Comparison of ENCODE assay signal across 18 cellular contexts in the genomic region with DNA sequence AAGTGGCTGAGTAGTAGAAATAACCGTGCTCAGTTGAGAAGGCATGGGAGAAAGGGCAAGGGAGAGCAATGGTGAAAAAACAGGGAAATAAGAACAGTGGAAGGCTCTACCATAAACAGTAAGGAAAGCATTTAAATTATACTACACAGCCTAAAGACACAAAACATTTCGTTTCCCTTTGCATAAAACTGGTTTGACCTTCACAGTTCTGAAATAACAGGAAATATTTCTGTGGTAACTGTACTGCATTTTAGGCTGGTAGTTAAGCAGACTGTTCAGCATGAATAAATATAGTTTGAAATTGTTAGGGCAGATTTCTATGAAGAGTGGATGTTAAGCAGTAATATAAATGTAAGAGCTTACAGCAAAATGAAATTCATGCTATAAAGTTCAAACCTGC.
A peak's percentile ranks its signal among the peaks of the same experiment; 100 is the strongest.
DNase-seq lines count a peak whose midpoint lies in the region; ATAC-seq and TF ChIP-seq lines count a peak whose summit lies in the region.
"Had no signal": no experiment of that assay in that cellular context is flagged by ENCODE, and none has a peak within 500 bp of the region (broad histone marks: within the 10 kb centered on the region; RNA-seq: fewer than 3 reads in every experiment).

No MANE protein-coding gene starts in this region.

- no peaks in the 10 kb centered on the region for H3K27me3 ChIP-seq in IMR-90 (ENCODE audit: control insufficient read depth, insufficient read depth, low read length)
- H3K27me3 ChIP-seq in mesenchymal stem cell (ENCODE audit: control insufficient read depth in 1 of 2, insufficient read depth in 1 of 2, low read length in 2 of 2), result no peaks in the 10 kb centered on the region

- in situ Hi-C loops in IMR-90 (cut with MboI; ENCODE audit: low sequenced_read_pairs), result no loop called here

- H2BK5ac ChIP-seq in IMR-90 (ENCODE audit: low read depth, low read length, poor library complexity, severe bottlenecking), result no peak overlapping the region
- no peak overlapping the region for H2BK5ac ChIP-seq in mesenchymal stem cell (ENCODE audit: low read depth, low read length, poor library complexity, severe bottlenecking)

- POLR2A ChIA-PET in IMR-90 (lab: Charles Lee; ENCODE audit: unreplicated experiment), result no interaction called here

- H3K4me3 ChIP-seq in IMR-90 (ENCODE audit: insufficient read depth, low read depth, low read length), result no peak overlapping the region
- H3K4me3 ChIP-seq in mesenchymal stem cell (ENCODE audit: insufficient read depth in 1 of 2, low read depth in 1 of 2, low read length in 2 of 2), result no peak overlapping the region

- H3K9ac ChIP-seq in IMR-90 (ENCODE audit: low read depth, low read length), result no peak overlapping the region
- no peak overlapping the region for H3K9ac ChIP-seq in mesenchymal stem cell (ENCODE audit: low read length)

- ATAC-seq in IMR-90 (ENCODE audit: low read depth), result peak; percentile 69
- ATAC-seq: Right ventricle myocardium inferior had no signal

- H2AK5ac ChIP-seq in IMR-90 (ENCODE audit: low read depth, low read length), result no peak overlapping the region
- no peak overlapping the region for H2AK5ac ChIP-seq in mesenchymal stem cell (ENCODE audit: low read length, severe bottlenecking)

- H3K23ac ChIP-seq in IMR-90 (ENCODE audit: low read depth, low read length) (no peak overlapping the region), mesenchymal stem cell (ENCODE audit: low read length in 2 of 2) (no peak overlapping the region)

- no peak overlapping the region for H3K14ac ChIP-seq in IMR-90 (replicated peaks; ENCODE audit: low read depth, low read length)
- H3K14ac ChIP-seq in mesenchymal stem cell (ENCODE audit: low read length in 2 of 2), result no peak overlapping the region

- CTCF ChIA-PET in IMR-90 (lab: Yijun Ruan, JAX), result interaction anchor here (1.3 kb wide), 1 partner anchor 11 kb away, joined by 3 read pairs; no protein-coding TSS in a partner anchor

- H2BK12ac ChIP-seq in mesenchymal stem cell (ENCODE audit: low read length in 2 of 2), result no peak overlapping the region

- no peak overlapping the region for H2BK15ac ChIP-seq in IMR-90 (ENCODE audit: low read depth, low read length)
- H2BK15ac ChIP-seq in mesenchymal stem cell (ENCODE audit: low read depth, poor library complexity, severe bottlenecking), result no peak overlapping the region

- H2BK120ac ChIP-seq in IMR-90 (ENCODE audit: low read depth, low read length) (no peak overlapping the region), mesenchymal stem cell (ENCODE audit: low read depth, low read length) (no peak overlapping the region)

- intact Hi-C loops in IMR-90 (cut with micrococcal nuclease), result no loop called here

- no peaks in the 10 kb centered on the region for H3K36me3 ChIP-seq in IMR-90 (ENCODE audit: control insufficient read depth, insufficient read depth, low read length)
- H3K36me3 ChIP-seq in mesenchymal stem cell (ENCODE audit: control insufficient read depth in 1 of 2, insufficient read depth in 2 of 2, low read depth in 1 of 2, low read length in 2 of 2), result no peaks in the 10 kb centered on the region

- H3K79me1 ChIP-seq in IMR-90 (ENCODE audit: low read depth in 1 of 2, low read length in 2 of 2) (no peaks in the 10 kb centered on the region), mesenchymal stem cell (replicated peaks; ENCODE audit: low read length, poor library complexity, severe bottlenecking) (no peaks in the 10 kb centered on the region)

- H3K56ac ChIP-seq in IMR-90 (ENCODE audit: extremely low read depth, insufficient read depth, low read length), result no peak overlapping the region

- no peaks in the 10 kb centered on the region for H4K20me1 ChIP-seq in IMR-90 (ENCODE audit: insufficient read depth, low read length)

- WGBS in IMR-90 (ENCODE audit: extremely low coverage in 2 of 2, insufficient read length in 1 of 2), 2 experiments, result no CpG with 5 or more reads among the region's 2 CpGs
- WGBS in mesenchymal stem cell, result 48% methylated on average over 2 of the region's 2 CpGs

- H3K4ac ChIP-seq in IMR-90 (ENCODE audit: low read depth, low read length) (no peak overlapping the region), mesenchymal stem cell (ENCODE audit: low read depth in 1 of 2, low read length in 2 of 2) (no peak overlapping the region)

- DNase-seq in IMR-90 (peak; percentile 9), dedifferentiated amniotic fluid mesenchymal stem cell (ENCODE audit: extremely low spot score) (peak; percentile 29), mesenchymal stem cell (peak; percentile 8), NCI-H748 treated with DMSO at 0.1 percent for 48 hours (lab: John Stamatoyannopoulos, UW) (no peak), HCEC 1CT (no peak), NCI-H1930 (lab: John Stamatoyannopoulos, UW) (no peak)
- DNase-seq in activated CD8-positive, alpha-beta memory T cell treated with anti-CD3 and anti-CD28 coated beads for 24 hours, result no peak
- DNase-seq: Caco-2; CD4-positive, alpha-beta T cell; Karpas-422; NCI-H1048; NCI-H1436; NCI-H2029 treated with DMSO at 0.1 percent for 48 hours; NCI-H2171 treated with DMSO at 0.1 percent for 48 hours; NCI-H446 treated with DMSO at 0.1 percent for 48 hours; NCI-H69 had no signal

- H2AK9ac ChIP-seq in IMR-90 (replicated peaks; ENCODE audit: low read depth, low read length, poor library complexity), result no peak overlapping the region

- no TSS peak for BruUV-seq in IMR-90 (replicated peaks; lab: Mats Ljungman, UMichigan)

- no peak for TF ChIP-seq RAD21 in IMR-90 (IDR thresholded peaks at IDR 0.05; ENCODE audit: low read length)

- H3K9me1 ChIP-seq in IMR-90 (ENCODE audit: insufficient read depth, low read length), result no peaks in the 10 kb centered on the region

- H3K4me2 ChIP-seq in IMR-90 (ENCODE audit: low read depth, low read length) (no peak overlapping the region), mesenchymal stem cell (ENCODE audit: low read length, poor library complexity, severe bottlenecking) (no peak overlapping the region)

- H3K4me1 ChIP-seq in IMR-90 (ENCODE audit: control insufficient read depth, insufficient read depth, low read length), result no peaks in the 10 kb centered on the region
- no peaks in the 10 kb centered on the region for H3K4me1 ChIP-seq in mesenchymal stem cell (ENCODE audit: control insufficient read depth, insufficient read depth, low read depth, low read length)
- H3K4me1 ChIP-seq: Caco-2 had no signal

- no peak overlapping the region for H2BK20ac ChIP-seq in IMR-90 (ENCODE audit: low read depth, low read length)

- no peak for TF ChIP-seq POLR2A in IMR-90 (IDR thresholded peaks at IDR 0.05; ENCODE audit: low read depth, low read length)

- H4K91ac ChIP-seq in IMR-90 (ENCODE audit: insufficient read depth, low read depth, low read length), result no peak overlapping the region
- no peak overlapping the region for H4K91ac ChIP-seq in mesenchymal stem cell (ENCODE audit: low read length)

- peaks cover 3% of the 10 kb centered on the region; the same call in 1 of the 2 replicates for H3K9me3 ChIP-seq in IMR-90 (ENCODE audit: control insufficient read depth, insufficient read depth, low read length)
- H3K9me3 ChIP-seq in mesenchymal stem cell (ENCODE audit: control insufficient read depth, low read length), result peaks cover 9% of the 10 kb centered on the region

- no peak overlapping the region for H4K5ac ChIP-seq in IMR-90 (ENCODE audit: low read depth, low read length)

- no peak for TF ChIP-seq CTCF in IMR-90 (conservative IDR thresholded peaks at IDR 0.05; ENCODE audit: low read depth, low read length)

- H3K18ac ChIP-seq in IMR-90 (ENCODE audit: low read depth, low read length), result no peak overlapping the region
- H3K18ac ChIP-seq in mesenchymal stem cell (ENCODE audit: low read depth in 1 of 2, low read length in 2 of 2), result no peak overlapping the region

- no peak overlapping the region for H2AFZ ChIP-seq in IMR-90 (replicated peaks; ENCODE audit: low read length, poor library complexity)
- H2AFZ ChIP-seq in mesenchymal stem cell (ENCODE audit: low read depth, low read length), result no peak overlapping the region

- H4K8ac ChIP-seq in IMR-90 (ENCODE audit: low read depth in 2 of 2, low read length in 2 of 2) (no peak overlapping the region), mesenchymal stem cell (ENCODE audit: low read length) (no peak overlapping the region)

- H3K27ac ChIP-seq in IMR-90 (ENCODE audit: insufficient read depth, low read length) (no peak overlapping the region), mesenchymal stem cell (ENCODE audit: low read length, poor library complexity, severe bottlenecking) (peak overlapping the region; percentile 43)
- H3K27ac ChIP-seq: HL-60 had no signal

- dilution Hi-C loops in IMR-90 (cut with HindIII; ENCODE audit: low sequenced_read_pairs, unreplicated experiment), result no loop called here

TF ChIP-seq in IMR-90, 13 proteins besides CTCF, POLR2A, EP300 and RAD21:
- TF ChIP-seq, protein P1, sequence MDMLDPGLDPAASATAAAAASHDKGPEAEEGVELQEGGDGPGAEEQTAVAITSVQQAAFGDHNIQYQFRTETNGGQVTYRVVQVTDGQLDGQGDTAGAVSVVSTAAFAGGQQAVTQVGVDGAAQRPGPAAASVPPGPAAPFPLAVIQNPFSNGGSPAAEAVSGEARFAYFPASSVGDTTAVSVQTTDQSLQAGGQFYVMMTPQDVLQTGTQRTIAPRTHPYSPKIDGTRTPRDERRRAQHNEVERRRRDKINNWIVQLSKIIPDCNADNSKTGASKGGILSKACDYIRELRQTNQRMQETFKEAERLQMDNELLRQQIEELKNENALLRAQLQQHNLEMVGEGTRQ (IDR thresholded peaks at IDR 0.05; ENCODE audit: low read depth, low read length), result no peak
- TF ChIP-seq MAFK (IDR thresholded peaks at IDR 0.05; ENCODE audit: low read depth, low read length) (no peak), FOS (IDR thresholded peaks at IDR 0.05; ENCODE audit: low read depth, low read length) (no peak), RFX5 (IDR thresholded peaks at IDR 0.05; ENCODE audit: low read depth, low read length) (no peak), RCOR1 (IDR thresholded peaks at IDR 0.05; ENCODE audit: insufficient replicate concordance, low read length) (no peak), MXI1 (IDR thresholded peaks at IDR 0.05; ENCODE audit: borderline replicate concordance, low read depth, low read length) (no peak), CEBPB (IDR thresholded peaks at IDR 0.05; ENCODE audit: low read depth, low read length) (no peak), MAZ (IDR thresholded peaks at IDR 0.05; ENCODE audit: borderline replicate concordance, low read depth, low read length) (no peak)
- TF ChIP-seq, protein P2, sequence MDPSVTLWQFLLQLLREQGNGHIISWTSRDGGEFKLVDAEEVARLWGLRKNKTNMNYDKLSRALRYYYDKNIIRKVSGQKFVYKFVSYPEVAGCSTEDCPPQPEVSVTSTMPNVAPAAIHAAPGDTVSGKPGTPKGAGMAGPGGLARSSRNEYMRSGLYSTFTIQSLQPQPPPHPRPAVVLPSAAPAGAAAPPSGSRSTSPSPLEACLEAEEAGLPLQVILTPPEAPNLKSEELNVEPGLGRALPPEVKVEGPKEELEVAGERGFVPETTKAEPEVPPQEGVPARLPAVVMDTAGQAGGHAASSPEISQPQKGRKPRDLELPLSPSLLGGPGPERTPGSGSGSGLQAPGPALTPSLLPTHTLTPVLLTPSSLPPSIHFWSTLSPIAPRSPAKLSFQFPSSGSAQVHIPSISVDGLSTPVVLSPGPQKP (IDR thresholded peaks at IDR 0.05; ENCODE audit: borderline replicate concordance, low read depth, low read length), result no peak

Comparison
In these comparisons a context has a peak if more than half of its experiments do, and no peak if none do; other contexts are left out.
1. DNase-seq: peak in IMR-90 (single experiment), dedifferentiated amniotic fluid mesenchymal stem cell (single experiment) and mesenchymal stem cell (single experiment); none in NCI-H748 treated with DMSO at 0.1 percent for 48 hours (single experiment), HCEC 1CT (single experiment), NCI-H1930 (0 of 2) and activated CD8-positive, alpha-beta memory T cell treated with anti-CD3 and anti-CD28 coated beads for 24 hours (single experiment).